ENCODE assay signal across 11 cellular contexts in genomic region chr4:111847256-111848108, GRCh38.
DNase-seq lines count a peak whose midpoint lies in the region; ATAC-seq and TF ChIP-seq lines count a peak whose summit lies in the region.
"Had no signal": no experiment of that assay in that cellular context is flagged by ENCODE, and none has a peak within 500 bp of the region (broad histone marks: within the 10 kb centered on the region; RNA-seq: fewer than 3 reads in every experiment).

No MANE protein-coding gene starts in this region.

- no peaks in the 10 kb centered on the region for H3K79me1 ChIP-seq in H9 (ENCODE audit: insufficient read depth, low read depth, low read length, poor library complexity, severe bottlenecking)

- H3K9me3 ChIP-seq in Caco-2, result no peaks in the 10 kb centered on the region; the same call in 1 of the 2 replicates
- no peaks in the 10 kb centered on the region for H3K9me3 ChIP-seq in H9 (ENCODE audit: control insufficient read depth, low read depth, low read length)
- H3K9me3 ChIP-seq in PC-3 (ENCODE audit: low read length), result no peaks in the 10 kb centered on the region
- H3K9me3 ChIP-seq: transverse colon had no signal

- no peak overlapping the region for H2BK120ac ChIP-seq in H9 (ENCODE audit: low read depth, low read length, poor library complexity, severe bottlenecking)

- H3K79me2 ChIP-seq in H9 (ENCODE audit: insufficient read depth, low read length), result no peaks in the 10 kb centered on the region
- no peaks in the 10 kb centered on the region for H3K79me2 ChIP-seq in PC-3 (ENCODE audit: low read length)

- H3K4me2 ChIP-seq in H9 (ENCODE audit: insufficient read depth, insufficient read length, low read length) (no peak overlapping the region), PC-3 (ENCODE audit: low read length) (no peak overlapping the region)

- DNase-seq in Caco-2, result no peak
- no peak for DNase-seq in H9
- DNase-seq in PC-3, result peak; percentile 17
- DNase-seq in fibroblast of the aortic adventitia (ENCODE audit: low read depth), result peak; percentile 5
- no peak for DNase-seq in DMS79 treated with DMSO at 0.1 percent for 48 hours (lab: John Stamatoyannopoulos, UW)
- no peak for DNase-seq in DMS153 (lab: John Stamatoyannopoulos, UW)
- no peak for DNase-seq in stimulated activated naive CD4-positive, alpha-beta T cell treated with Interleukin-2 at 50 U/mL for 16 hours (lab: John Stamatoyannopoulos, UW)
- DNase-seq in stimulated activated naive CD8-positive, alpha-beta T cell treated with anti-CD3 and anti-CD28 coated beads, Interleukin-15, amount 100 ng/mL, for 72 hours, result no peak
- DNase-seq: activated CD4-positive, alpha-beta T cell treated with anti-CD3 and anti-CD28 coated beads, Interleukin-2, amount 10 ng/mL, durations not matched to agents 24 days and 14 days; amniotic stem cell; transverse colon had no signal

- no peak for ATAC-seq in PC-3
- no peak for ATAC-seq in stimulated activated naive CD8-positive, alpha-beta T cell treated with anti-CD3 and anti-CD28 coated beads, Interleukin-15, amount 100 ng/mL, for 72 hours

- no CpG with 5 or more reads among the region's 6 CpGs for WGBS in H9 (ENCODE audit: extremely low coverage, insufficient read length, low lambda C conversion rate)

- no peaks in the 10 kb centered on the region for H3K9me3 Mint-ChIP-seq in Caco-2 (ENCODE audit: unreplicated experiment)
- H3K9me3 Mint-ChIP-seq in H9, result peaks cover 0 to 6% of the 10 kb centered on the region in 2 experiments; a peak in 2 of 5 replicates
- peaks cover 0 to 5% of the 10 kb centered on the region in 2 donors for H3K9me3 Mint-ChIP-seq in stimulated activated naive CD8-positive, alpha-beta T cell treated with anti-CD3 and anti-CD28 coated beads, Interleukin-15, amount 100 ng/mL, for 72 hours
- H3K9me3 Mint-ChIP-seq: activated CD4-positive, alpha-beta T cell treated with anti-CD3 and anti-CD28 coated beads, Interleukin-2, amount 10 ng/mL, durations not matched to agents 24 days and 14 days had no signal

- no peak overlapping the region for H2AK5ac ChIP-seq in H9 (ENCODE audit: insufficient read length, low read length)

- no peak overlapping the region for H2BK5ac ChIP-seq in H9 (ENCODE audit: insufficient read length, low read length)

- no peaks in the 10 kb centered on the region for H3K23me2 ChIP-seq in H9 (ENCODE audit: insufficient read length, low read depth, low read length, poor library complexity, severe bottlenecking)

- no peaks in the 10 kb centered on the region for H3K36me3 Mint-ChIP-seq in Caco-2 (ENCODE audit: insufficient read depth, unreplicated experiment)
- H3K36me3 Mint-ChIP-seq in H9 (ENCODE audit: insufficient read depth in 1 of 3, low read depth in 3 of 3), result no peaks in the 10 kb centered on the region

- H3K4me1 ChIP-seq in Caco-2 (no peaks in the 10 kb centered on the region), H9 (ENCODE audit: insufficient read depth, low read length) (no peaks in the 10 kb centered on the region), PC-3 (ENCODE audit: insufficient read depth, low read length) (no peaks in the 10 kb centered on the region)
- H3K4me1 ChIP-seq: transverse colon had no signal

- H3K23ac ChIP-seq in H9 (ENCODE audit: insufficient read length, low read depth, low read length), result no peak overlapping the region

- H2BK20ac ChIP-seq in H9 (ENCODE audit: low read depth, low read length, poor library complexity, severe bottlenecking), result no peak overlapping the region

- no peak overlapping the region for H3T11ph ChIP-seq in H9 (ENCODE audit: low read length)

- no peak overlapping the region for H3K56ac ChIP-seq in H9 (ENCODE audit: insufficient read length, low read depth, low read length)

- H3K27me3 Mint-ChIP-seq in Caco-2 (ENCODE audit: insufficient read depth, unreplicated experiment), result no peaks in the 10 kb centered on the region
- H3K27me3 Mint-ChIP-seq in H9 (ENCODE audit: low read depth), result no peaks in the 10 kb centered on the region
- H3K27me3 Mint-ChIP-seq in stimulated activated naive CD8-positive, alpha-beta T cell treated with anti-CD3 and anti-CD28 coated beads, Interleukin-15, amount 100 ng/mL, for 72 hours, result no peaks in the 10 kb centered on the region
- H3K27me3 Mint-ChIP-seq: activated CD4-positive, alpha-beta T cell treated with anti-CD3 and anti-CD28 coated beads, Interleukin-2, amount 10 ng/mL, durations not matched to agents 24 days and 14 days had no signal

- no peaks in the 10 kb centered on the region for H3K9me2 ChIP-seq in PC-3 (replicated peaks; ENCODE audit: low read length)

- no peak overlapping the region for H4K5ac ChIP-seq in H9 (ENCODE audit: insufficient read length, low read depth, low read length)

- H3K27me3 ChIP-seq in Caco-2 (replicated peaks; ENCODE audit: control insufficient read depth, insufficient read depth, low read length) (no peaks in the 10 kb centered on the region), H9 (ENCODE audit: insufficient read depth, low read length) (no peaks in the 10 kb centered on the region), PC-3 (ENCODE audit: low read length) (no peaks in the 10 kb centered on the region)
- H3K27me3 ChIP-seq: transverse colon had no signal

- TF ChIP-seq CTCF in Caco-2 (IDR thresholded peaks at IDR 0.05; ENCODE audit: insufficient read depth in 1 of 2, low read depth in 1 of 2, low read length in 1 of 2, severe bottlenecking in 1 of 2, unreplicated experiment in 1 of 2) (peak; percentile 36 to 41), H9 (conservative IDR thresholded peaks at IDR 0.05) (peak; percentile 61), PC-3 (conservative IDR thresholded peaks at IDR 0.05; ENCODE audit: low read depth, low read length) (peak; percentile 38; the same call in 1 of the 2 replicates), fibroblast of the aortic adventitia (IDR thresholded peaks at IDR 0.05; ENCODE audit: insufficient read depth, low read length) (peak; percentile 52)

- H4K8ac ChIP-seq in H9 (replicated peaks; ENCODE audit: insufficient read length, low read depth, low read length), result no peak overlapping the region

- H2AFZ ChIP-seq in H9 (ENCODE audit: low read length), result no peak overlapping the region
- H2AFZ ChIP-seq in PC-3 (ENCODE audit: low read length), result no peak overlapping the region

- no TSS peak for BruUV-seq in Caco-2 (replicated peaks; lab: Mats Ljungman, UMichigan)
- no TSS peak for BruUV-seq in PC-3 (replicated peaks; lab: Mats Ljungman, UMichigan)

- no peak overlapping the region for H3K4ac ChIP-seq in H9 (ENCODE audit: low read depth, low read length)

- H3K14ac ChIP-seq in H9 (ENCODE audit: insufficient read depth, low read length), result no peak overlapping the region

- H3K36me3 ChIP-seq in Caco-2 (ENCODE audit: control insufficient read depth, insufficient read depth, low read length) (no peaks in the 10 kb centered on the region), PC-3 (ENCODE audit: low read depth, low read length) (no peaks in the 10 kb centered on the region)
- H3K36me3 ChIP-seq: transverse colon had no signal

- H3F3A ChIP-seq in PC-3 (ENCODE audit: low read length, unreplicated experiment), result no peaks in the 10 kb centered on the region

- intact Hi-C loops in Caco-2 (cut with micrococcal nuclease; ENCODE audit: unreplicated experiment), result loop anchor here (2.0 kb wide), 1 partner anchor 183 kb away; no protein-coding TSS in a partner anchor
- intact Hi-C loops in PC-3 (cut with micrococcal nuclease), result no loop called here

- POLR2A ChIA-PET in Caco-2 (lab: Charles Lee), result no interaction called here
- POLR2A ChIA-PET in PC-3 (lab: Charles Lee; ENCODE audit: unreplicated experiment), result interaction anchor here (0.7 kb wide), 1 partner anchor 123 kb away, joined by 3 read pairs; no protein-coding TSS in a partner anchor

- H3K27ac ChIP-seq in H9 (ENCODE audit: insufficient read length, low read depth, low read length) (no peak overlapping the region), PC-3 (ENCODE audit: low read length) (no peak overlapping the region)
- H3K27ac ChIP-seq: transverse colon had no signal

- H3K9ac ChIP-seq in H9 (ENCODE audit: extremely low read depth, insufficient read length, low read length), result no peak overlapping the region
- no peak overlapping the region for H3K9ac ChIP-seq in PC-3 (ENCODE audit: low read length)

- H4K20me1 ChIP-seq in H9 (ENCODE audit: control insufficient read depth, insufficient read depth, insufficient read length) (no peaks in the 10 kb centered on the region), PC-3 (ENCODE audit: low read length) (no peaks in the 10 kb centered on the region)

- no peak overlapping the region for H2BK15ac ChIP-seq in H9 (ENCODE audit: low read depth, low read length)

- H2BK12ac ChIP-seq in H9 (ENCODE audit: insufficient read length, low read depth, low read length), result no peak overlapping the region

- H3K27ac Mint-ChIP-seq in Caco-2 (ENCODE audit: unreplicated experiment) (no peak overlapping the region), H9 (no peak overlapping the region)
- no peak overlapping the region for H3K27ac Mint-ChIP-seq in stimulated activated naive CD8-positive, alpha-beta T cell treated with anti-CD3 and anti-CD28 coated beads, Interleukin-15, amount 100 ng/mL, for 72 hours
- H3K27ac Mint-ChIP-seq: activated CD4-positive, alpha-beta T cell treated with anti-CD3 and anti-CD28 coated beads, Interleukin-2, amount 10 ng/mL, durations not matched to agents 24 days and 14 days had no signal

- no peak overlapping the region for H4K91ac ChIP-seq in H9 (ENCODE audit: insufficient read length, low read depth, low read length)

- no peak overlapping the region for H3K18ac ChIP-seq in H9 (ENCODE audit: insufficient read length, low read depth, low read length)

- CTCF ChIA-PET in Caco-2 (lab: Charles Lee) (interaction anchor here (1.0 kb wide), 1 partner anchor 184 kb away, joined by 3 read pairs; no protein-coding TSS in a partner anchor), PC-3 (lab: Charles Lee) (interaction anchor here (0.8 kb wide), 1 partner anchor 90 kb away, joined by 5 read pairs; no protein-coding TSS in a partner anchor)

- H3K4me1 Mint-ChIP-seq in Caco-2 (ENCODE audit: low read depth, unreplicated experiment) (no peaks in the 10 kb centered on the region), H9 (no peaks in the 10 kb centered on the region)
- no peaks in the 10 kb centered on the region for H3K4me1 Mint-ChIP-seq in stimulated activated naive CD8-positive, alpha-beta T cell treated with anti-CD3 and anti-CD28 coated beads, Interleukin-15, amount 100 ng/mL, for 72 hours
- H3K4me1 Mint-ChIP-seq: activated CD4-positive, alpha-beta T cell treated with anti-CD3 and anti-CD28 coated beads, Interleukin-2, amount 10 ng/mL, durations not matched to agents 24 days and 14 days had no signal

- H3K4me3 ChIP-seq in Caco-2 (ENCODE audit: low read depth, low read length) (no peak overlapping the region), PC-3 (ENCODE audit: low read length) (no peak overlapping the region), fibroblast of the aortic adventitia (ENCODE audit: low read depth, low read length) (no peak overlapping the region)
- H3K4me3 ChIP-seq: transverse colon had no signal

- no peak overlapping the region for H3K4me3 Mint-ChIP-seq in Caco-2 (ENCODE audit: unreplicated experiment)
- H3K4me3 Mint-ChIP-seq in H9, result no peak overlapping the region
- H3K4me3 Mint-ChIP-seq in stimulated activated naive CD8-positive, alpha-beta T cell treated with anti-CD3 and anti-CD28 coated beads, Interleukin-15, amount 100 ng/mL, for 72 hours, result no peak overlapping the region
- H3K4me3 Mint-ChIP-seq: activated CD4-positive, alpha-beta T cell treated with anti-CD3 and anti-CD28 coated beads, Interleukin-2, amount 10 ng/mL, durations not matched to agents 24 days and 14 days had no signal

Comparison
In these comparisons a context has a peak if more than half of its experiments do, and no peak if none do; other contexts are left out.
1. DNase-seq: peak in PC-3 (single experiment) and fibroblast of the aortic adventitia (single experiment); none in Caco-2 (0 of 2), H9 (single experiment), DMS79 treated with DMSO at 0.1 percent for 48 hours (single experiment), DMS153 (single experiment), stimulated activated naive CD4-positive, alpha-beta T cell treated with Interleukin-2 at 50 U/mL for 16 hours (single experiment) and stimulated activated naive CD8-positive, alpha-beta T cell treated with anti-CD3 and anti-CD28 coated beads, Interleukin-15, amount 100 ng/mL, for 72 hours (0 of 2).
2. Peak in every context shown above with its lines, with median percentiles within 50 percentile points of each other: CTCF ChIP-seq.